ENCODE assay signal across 28 cellular contexts in genomic region chr4:108690738-108691137, GRCh38. TPM values are rescaled to one million over a fixed set of nuclear protein-coding genes. Genes with fewer than 3 reads are reported as not detected.
A peak's percentile ranks its signal among the peaks of the same experiment; 100 is the strongest.
DNase-seq lines count a peak whose midpoint lies in the region; ATAC-seq, FAIRE-seq and TF ChIP-seq lines count a peak whose summit lies in the region.
"Had no signal": no experiment of that assay in that cellular context is flagged by ENCODE, and none has a peak within 500 bp of the region (broad histone marks: within the 10 kb centered on the region; RNA-seq: fewer than 3 reads in every experiment).

No MANE protein-coding gene starts in this region.

- 83% methylated on average over 1 of the region's 1 CpG for WGBS in mammary epithelial cell (ENCODE audit: low coverage, missing lambda C conversion rate)
- 22% methylated on average over 1 of the region's 1 CpG for WGBS in right lobe of liver (ENCODE audit: insufficient coverage, low coverage, low lambda C conversion rate, missing lambda C conversion rate)

- ATAC-seq in right lobe of liver (peak; percentile 53 to 85 (median 62)), HG03097 (IDR thresholded peaks at IDR 0.05; ENCODE audit: low FRiP score, unreplicated experiment) (no peak)
- ATAC-seq: HCT116 had no signal

- H3K27me3 ChIP-seq in mammary epithelial cell (ENCODE audit: insufficient read depth, low read length) (no peaks in the 10 kb centered on the region), right lobe of liver (no peaks in the 10 kb centered on the region)
- H3K27me3 ChIP-seq in CD8-positive, alpha-beta memory T cell (ENCODE audit: insufficient read depth, low read length, poor library complexity, severe bottlenecking): no peaks in the 10 kb centered on the region

- no peak overlapping the region for H3K27ac ChIP-seq in mammary epithelial cell (ENCODE audit: insufficient read depth, low read depth, low read length)
- peak overlapping the region in 1 of 3 donors; percentile 2 for H3K27ac ChIP-seq in right lobe of liver
- H3K27ac ChIP-seq in CD8-positive, alpha-beta memory T cell (ENCODE audit: low read depth, low read length): no peak overlapping the region
- H3K27ac ChIP-seq: 22Rv1, PC-9, SK-N-MC had no signal

- BruUV-seq in MCF 10A (replicated peaks; lab: Mats Ljungman, UMichigan) (no TSS peak), mammary epithelial cell (replicated peaks; lab: Mats Ljungman, UMichigan) (no TSS peak)

- dilution Hi-C loops in mammary epithelial cell (cut with HindIII; ENCODE audit: low sequenced_read_pairs): no loop called here

- DNase-seq in MCF 10A (ENCODE audit: unreplicated experiment) (peak; percentile 47), mammary epithelial cell (no peak), fibroblast of pulmonary artery (ENCODE audit: low read depth) (peak; percentile 51), right lobe of liver (peak in 1 of 3 donors; percentile 60), GM12892 (ENCODE audit: insufficient read length) (no peak), KG1 (lab: John Stamatoyannopoulos, UW) (no peak)
- no peak for DNase-seq in CD8-positive, alpha-beta memory T cell
- DNase-seq: AML-193, C1 segment of cervical spinal cord, GOT3, Karpas-422, MM.1S, NCI-H1092, NCI-H1436 treated with DMSO at 0.1 percent for 48 hours, NCI-H2029, NCI-H226, NCI-H510A treated with DMSO at 0.1 percent for 48 hours, NCI-H748 treated with DMSO at 0.1 percent for 48 hours, PC-9, RPMI8226, SHP77 treated with DMSO at 0.1 percent for 48 hours had no signal

- H3K27ac Mint-ChIP-seq in MCF 10A (ENCODE audit: low read depth, unreplicated experiment): no peak overlapping the region
- H3K27ac Mint-ChIP-seq in CD8-positive, alpha-beta memory T cell: no peak overlapping the region
- H3K27ac Mint-ChIP-seq: IgD-negative memory B cell had no signal

- POLR2A ChIA-PET in MCF 10A (lab: Yijun Ruan, JAX): no interaction called here
- POLR2A ChIA-PET in CD8-positive, alpha-beta memory T cell (lab: Charles Lee): no interaction called here

- H3K36me3 ChIP-seq in mammary epithelial cell (ENCODE audit: insufficient read depth, low read length) (no peaks in the 10 kb centered on the region), right lobe of liver (no peaks in the 10 kb centered on the region)
- no peaks in the 10 kb centered on the region for H3K36me3 ChIP-seq in CD8-positive, alpha-beta memory T cell (ENCODE audit: insufficient read depth, low read length)

- TF ChIP-seq POLR2A in right lobe of liver (IDR thresholded peaks at IDR 0.05): no peak
- TF ChIP-seq POLR2A in GM12892 (IDR thresholded peaks at IDR 0.05; ENCODE audit: low read depth, low read length): no peak

- no peaks in the 10 kb centered on the region for H3K9me3 Mint-ChIP-seq in MCF 10A (ENCODE audit: unreplicated experiment)
- H3K9me3 Mint-ChIP-seq in CD8-positive, alpha-beta memory T cell: no peaks in the 10 kb centered on the region
- H3K9me3 Mint-ChIP-seq: IgD-negative memory B cell had no signal

- no peaks in the 10 kb centered on the region for H3K36me3 Mint-ChIP-seq in MCF 10A (ENCODE audit: insufficient read depth, unreplicated experiment)
- H3K36me3 Mint-ChIP-seq in CD8-positive, alpha-beta memory T cell: peaks cover 0 to 2% (median 0%) of the 10 kb centered on the region in 3 donors
- H3K36me3 Mint-ChIP-seq: IgD-negative memory B cell had no signal

- intact Hi-C loops in MCF 10A (cut with micrococcal nuclease): no loop called here
- intact Hi-C loops in mammary epithelial cell (cut with micrococcal nuclease): no loop called here
- intact Hi-C loops in right lobe of liver (cut with DNase I): no loop called here

- H3K4me2 ChIP-seq in mammary epithelial cell (ENCODE audit: insufficient read depth, low read depth, low read length): no peak overlapping the region
- H3K4me2 ChIP-seq: PC-9 had no signal

- H3K9me3 ChIP-seq in mammary epithelial cell (replicated peaks; ENCODE audit: insufficient read depth, low read length) (no peaks in the 10 kb centered on the region), right lobe of liver (no peaks in the 10 kb centered on the region)
- H3K9me3 ChIP-seq in CD8-positive, alpha-beta memory T cell (ENCODE audit: low read length): no peaks in the 10 kb centered on the region

- H3K4me3 Mint-ChIP-seq in MCF 10A (ENCODE audit: unreplicated experiment): no peak overlapping the region
- no peak overlapping the region for H3K4me3 Mint-ChIP-seq in CD8-positive, alpha-beta memory T cell
- H3K4me3 Mint-ChIP-seq: IgD-negative memory B cell had no signal

- no peaks in the 10 kb centered on the region for H3K79me2 ChIP-seq in mammary epithelial cell (ENCODE audit: insufficient read depth, low read length)

- CTCF ChIA-PET in MCF 10A (lab: Yijun Ruan, JAX): interaction anchor here (1.2 kb wide), 1 partner anchor 609 kb away, joined by 4 read pairs; no protein-coding TSS in a partner anchor
- CTCF ChIA-PET in mammary epithelial cell (lab: Charles Lee; ENCODE audit: low non-redundant PET): no interaction called here
- CTCF ChIA-PET in CD8-positive, alpha-beta memory T cell (lab: Charles Lee): no interaction called here

- no peak for FAIRE-seq in GM12892 (lab: Jason Lieb, UNC)
- FAIRE-seq: G401.6, GM18507 had no signal

- TF ChIP-seq CTCF in MCF 10A (IDR thresholded peaks at IDR 0.05; ENCODE audit: unreplicated experiment) (no peak), mammary epithelial cell (conservative IDR thresholded peaks at IDR 0.05 in 1 of 2, IDR thresholded peaks at IDR 0.05 in 1 of 2; ENCODE audit: extremely low read depth in 1 of 2, insufficient read depth in 1 of 2, low read depth in 1 of 2, low read length in 2 of 2) (no peak), fibroblast of pulmonary artery (IDR thresholded peaks at IDR 0.05; ENCODE audit: low read length, missing control alignments) (no peak), right lobe of liver (IDR thresholded peaks at IDR 0.05) (no peak)

- H4K20me1 ChIP-seq in mammary epithelial cell (ENCODE audit: insufficient read depth, low read length): no peaks in the 10 kb centered on the region

- peaks cover 4% of the 10 kb centered on the region for H3K4me1 Mint-ChIP-seq in MCF 10A (ENCODE audit: insufficient read depth, unreplicated experiment)
- no peaks in the 10 kb centered on the region for H3K4me1 Mint-ChIP-seq in CD8-positive, alpha-beta memory T cell

- H2AFZ ChIP-seq in mammary epithelial cell (ENCODE audit: low read depth, low read length): no peak overlapping the region
- H2AFZ ChIP-seq: PC-9 had no signal

- H3K9ac ChIP-seq in mammary epithelial cell (ENCODE audit: insufficient read depth, low read length): no peak overlapping the region

- no peaks in the 10 kb centered on the region for H3K27me3 Mint-ChIP-seq in MCF 10A (ENCODE audit: insufficient read depth, unreplicated experiment)
- H3K27me3 Mint-ChIP-seq in CD8-positive, alpha-beta memory T cell: peaks cover 8 to 9% of the 10 kb centered on the region in 2 donors
- H3K27me3 Mint-ChIP-seq: IgD-negative memory B cell had no signal

- in situ Hi-C loops in mammary epithelial cell (cut with MboI; ENCODE audit: low sequenced_read_pairs in 2 of 2): no loop called here

- H3K4me3 ChIP-seq in mammary epithelial cell (replicated peaks in 1 of 3; ENCODE audit: insufficient read depth in 1 of 3, low read depth in 2 of 3, low read length in 3 of 3): no peak overlapping the region
- H3K4me3 ChIP-seq in fibroblast of pulmonary artery (replicated peaks; ENCODE audit: low read depth, low read length): no peak overlapping the region
- no peak overlapping the region for H3K4me3 ChIP-seq in right lobe of liver
- no peak overlapping the region for H3K4me3 ChIP-seq in CD8-positive, alpha-beta memory T cell (ENCODE audit: low read length)
- H3K4me3 ChIP-seq: PC-9, SK-N-MC had no signal

- H3K4me1 ChIP-seq in mammary epithelial cell (ENCODE audit: insufficient read depth, low read length): no peaks in the 10 kb centered on the region
- peaks cover 0 to 16% (median 3%) of the 10 kb centered on the region in 4 donors for H3K4me1 ChIP-seq in right lobe of liver
- no peaks in the 10 kb centered on the region for H3K4me1 ChIP-seq in CD8-positive, alpha-beta memory T cell (ENCODE audit: insufficient read depth, low read length)

RNA-seq across cellular contexts. Expression of gene OSTC, which starts 40.3 kb away (rescaled TPM):
- 175 and 214 TPM in 2 replicates for total RNA-seq in MCF 10A (2022)
- 100 to 1,000 TPM in 1 of 2 donors, 10 to 100 TPM in 1; 99.8 to 139 TPM for total RNA-seq in mammary epithelial cell
- 97.1 TPM for polyA plus RNA-seq in mammary epithelial cell
- polyA minus RNA-seq in mammary epithelial cell: 49.6 TPM
- total RNA-seq in right lobe of liver: 10 to 100 TPM; 66.8 to 86.4 (median 76.9) TPM
- total RNA-seq in CD8-positive, alpha-beta memory T cell: 10 to 100 TPM; 90.8 to 93.1 TPM
- polyA plus RNA-seq in CD8-positive, alpha-beta memory T cell: 154 TPM
- 132 TPM for polyA plus RNA-seq in GM12892 (2012; ENCODE audit: missing spikeins)

Comparison
In these comparisons a context has a peak if more than half of its experiments do, and no peak if none do; other contexts are left out.
1. DNase-seq: peak in MCF 10A (single experiment) and fibroblast of pulmonary artery (single experiment); none in mammary epithelial cell (single experiment), CD8-positive, alpha-beta memory T cell (0 of 5), GM12892 (single experiment) and KG1 (single experiment).